ENCODE assay signal across 21 cellular contexts in the genomic region with DNA sequence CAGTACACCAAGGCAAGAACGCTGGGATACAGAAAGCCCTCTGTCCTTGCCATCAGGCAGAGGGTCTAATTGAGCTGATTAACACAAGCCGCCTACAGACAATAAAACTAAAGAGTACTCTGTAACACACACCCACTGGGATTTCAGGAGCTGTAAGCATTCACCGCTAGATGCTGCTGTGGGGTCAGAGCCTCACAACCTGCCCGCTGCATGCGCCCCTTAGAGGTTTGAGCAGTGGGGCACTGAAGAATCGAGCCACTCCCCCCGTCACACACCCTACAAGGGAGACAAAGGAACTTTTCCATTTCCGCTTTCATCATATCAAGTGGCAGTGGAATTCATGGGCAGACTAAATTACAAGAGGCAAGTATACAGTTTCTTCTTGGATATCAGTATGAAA.
A peak's percentile ranks its signal among the peaks of the same experiment; 100 is the strongest.
DNase-seq lines count a peak whose midpoint lies in the region; ATAC-seq and TF ChIP-seq lines count a peak whose summit lies in the region.
"Had no signal": no experiment of that assay in that cellular context is flagged by ENCODE, and none has a peak within 500 bp of the region (broad histone marks: within the 10 kb centered on the region; RNA-seq: fewer than 3 reads in every experiment).

No MANE protein-coding gene starts in this region.

- POLR2A ChIA-PET in WTC11 (lab: Charles Lee) = no interaction called here

- TF ChIP-seq POLR2A in body of pancreas (IDR thresholded peaks at IDR 0.05) = no peak
- no peak for TF ChIP-seq POLR2A in ovary (IDR thresholded peaks at IDR 0.05)
- no peak for TF ChIP-seq POLR2A in suprapubic skin (IDR thresholded peaks at IDR 0.05)
- no peak for TF ChIP-seq POLR2A in heart left ventricle (IDR thresholded peaks at IDR 0.05)

- H3K9me3 ChIP-seq in iPS DF 6.9 (ENCODE audit: control insufficient read depth, insufficient read depth, low read length) = no peaks in the 10 kb centered on the region
- H3K9me3 ChIP-seq in body of pancreas = no peaks in the 10 kb centered on the region
- no peaks in the 10 kb centered on the region for H3K9me3 ChIP-seq in ovary
- peaks cover 3% of the 10 kb centered on the region for H3K9me3 ChIP-seq in suprapubic skin
- H3K9me3 ChIP-seq in heart left ventricle = peaks cover 0 to 7% (median 0%) of the 10 kb centered on the region in 12 donors
- H3K9me3 ChIP-seq: SJCRH30, thoracic aorta had no signal

- no peak overlapping the region for H3K27ac Mint-ChIP-seq in WTC11
- H3K27ac Mint-ChIP-seq: natural killer cell treated with Interleukin-12 subunit alpha and Interleukin-12 subunit beta and Interleukin-15 and Interleukin-18, amount 100 ng/mL, for 72 hours; stimulated activated effector memory CD8-positive, alpha-beta T cell treated with anti-CD3 and anti-CD28 coated beads, Interleukin-12 subunit alpha, Interleukin-12 subunit beta, amount 100 ng/mL, for 72 hours had no signal

- H3K4me3 ChIP-seq in iPS DF 6.9 (ENCODE audit: low read length) = no peak overlapping the region
- H3K4me3 ChIP-seq in body of pancreas = no peak overlapping the region
- H3K4me3 ChIP-seq in ovary = no peak overlapping the region
- no peak overlapping the region for H3K4me3 ChIP-seq in suprapubic skin
- no peak overlapping the region for H3K4me3 ChIP-seq in heart left ventricle
- H3K4me3 ChIP-seq: cardiac muscle cell, SJCRH30, thoracic aorta had no signal

- H3K9me3 Mint-ChIP-seq in WTC11 = peaks cover 41% of the 10 kb centered on the region

- DNase-seq in Ammon's horn (ENCODE audit: low spot score) = peak; percentile 2
- peak; percentile 12 for DNase-seq in M059J (ENCODE audit: low read depth)
- DNase-seq in WTC11 (ENCODE audit: low spot score) = peak; percentile 68
- DNase-seq in iPS DF 6.9 (ENCODE audit: low read depth, low spot score) = peak; percentile 22
- no peak for DNase-seq in body of pancreas
- no peak for DNase-seq in ovary
- no peak for DNase-seq in suprapubic skin (ENCODE audit: low spot score in 2 of 2)
- no peak for DNase-seq in heart left ventricle
- DNase-seq: activated CD4-positive, alpha-beta T cell treated with anti-CD3 and anti-CD28 coated beads, Interleukin-2, amount 50 U/mL, for 48 hours; activated gamma-delta T cell; BE2C; foreskin fibroblast; Kasumi-1; left colon; midbrain; SJCRH30; T-helper 2 cell had no signal

- H3K36me3 ChIP-seq in iPS DF 6.9 (ENCODE audit: control insufficient read depth, insufficient read depth, low read length) (no peaks in the 10 kb centered on the region), body of pancreas (replicated peaks in 1 of 2; ENCODE audit: insufficient read depth in 1 of 2, low read depth in 2 of 2) (no peaks in the 10 kb centered on the region), ovary (no peaks in the 10 kb centered on the region), suprapubic skin (no peaks in the 10 kb centered on the region), heart left ventricle (no peaks in the 10 kb centered on the region)
- H3K36me3 ChIP-seq: BE2C, cardiac muscle cell, SJCRH30, thoracic aorta had no signal

- H3K27ac ChIP-seq in iPS DF 6.9 (ENCODE audit: low read length) = no peak overlapping the region
- H3K27ac ChIP-seq in body of pancreas = no peak overlapping the region
- H3K27ac ChIP-seq in ovary = no peak overlapping the region
- no peak overlapping the region for H3K27ac ChIP-seq in suprapubic skin
- no peak overlapping the region for H3K27ac ChIP-seq in heart left ventricle
- H3K27ac ChIP-seq: cardiac muscle cell, SJCRH30, thoracic aorta had no signal

- H3K27me3 ChIP-seq in iPS DF 6.9 (ENCODE audit: control insufficient read depth, insufficient read depth, low read length) (no peaks in the 10 kb centered on the region), body of pancreas (no peaks in the 10 kb centered on the region), ovary (no peaks in the 10 kb centered on the region), suprapubic skin (no peaks in the 10 kb centered on the region), heart left ventricle (no peaks in the 10 kb centered on the region)
- H3K27me3 ChIP-seq: BE2C, cardiac muscle cell, SJCRH30 had no signal

- CTCF ChIA-PET in WTC11 (lab: Charles Lee) = interaction anchor here (0.6 to 1.0 kb wide), 3 partner anchors 60 to 246 kb away, joined by 3 read pairs; no protein-coding TSS in a partner anchor

- no peaks in the 10 kb centered on the region for H3K4me1 ChIP-seq in iPS DF 6.9 (ENCODE audit: control insufficient read depth, insufficient read depth, low read length)
- no peaks in the 10 kb centered on the region for H3K4me1 ChIP-seq in body of pancreas
- no peaks in the 10 kb centered on the region for H3K4me1 ChIP-seq in ovary (ENCODE audit: insufficient read depth)
- no peaks in the 10 kb centered on the region for H3K4me1 ChIP-seq in suprapubic skin
- no peaks in the 10 kb centered on the region for H3K4me1 ChIP-seq in heart left ventricle
- H3K4me1 ChIP-seq: BE2C, SJCRH30 had no signal

- H3K27me3 Mint-ChIP-seq in WTC11 (ENCODE audit: low read depth) = no peaks in the 10 kb centered on the region
- H3K27me3 Mint-ChIP-seq: natural killer cell treated with Interleukin-12 subunit alpha and Interleukin-12 subunit beta and Interleukin-15 and Interleukin-18, amount 100 ng/mL, for 72 hours had no signal

- ATAC-seq in WTC11 (peak; percentile 100), body of pancreas (no peak), heart left ventricle (no peak)
- ATAC-seq: left colon; natural killer cell treated with Interleukin-12 subunit alpha and Interleukin-12 subunit beta and Interleukin-15 and Interleukin-18, amount 100 ng/mL, for 72 hours; stimulated activated effector memory CD8-positive, alpha-beta T cell treated with anti-CD3 and anti-CD28 coated beads, Interleukin-12 subunit alpha, Interleukin-12 subunit beta, amount 100 ng/mL, for 72 hours had no signal

- TF ChIP-seq EP300 in ovary (IDR thresholded peaks at IDR 0.05) (no peak), suprapubic skin (IDR thresholded peaks at IDR 0.05) (no peak)

- peaks cover 19% of the 10 kb centered on the region for H3K4me1 Mint-ChIP-seq in WTC11
- H3K4me1 Mint-ChIP-seq: stimulated activated effector memory CD8-positive, alpha-beta T cell treated with anti-CD3 and anti-CD28 coated beads, Interleukin-12 subunit alpha, Interleukin-12 subunit beta, amount 100 ng/mL, for 72 hours had no signal

- intact Hi-C loops in body of pancreas (cut with DNase I) (no loop called here), ovary (cut with DNase I) (no loop called here), heart left ventricle (cut with DNase I) (no loop called here)

- TF ChIP-seq CTCF in WTC11 (IDR thresholded peaks at IDR 0.05) = no peak
- no peak for TF ChIP-seq CTCF in body of pancreas (IDR thresholded peaks at IDR 0.05)
- TF ChIP-seq CTCF in ovary (IDR thresholded peaks at IDR 0.05) = no peak
- TF ChIP-seq CTCF in suprapubic skin (IDR thresholded peaks at IDR 0.05) = no peak
- no peak for TF ChIP-seq CTCF in heart left ventricle (IDR thresholded peaks at IDR 0.05)

- no CpG with 5 or more reads among the region's 8 CpGs for WGBS in iPS DF 6.9 (ENCODE audit: insufficient coverage, insufficient read length)
- WGBS in body of pancreas, 2 donors = 69 to 73% methylated on average over 8 of the region's 8 CpGs
- 81 to 87% (median 85%) methylated on average over 8 of the region's 8 CpGs for WGBS in ovary, 3 donors
- 85% methylated on average over 8 of the region's 8 CpGs for WGBS in suprapubic skin
- WGBS in heart left ventricle, 4 donors = 85 to 94% (median 91%) methylated on average over 8 of the region's 8 CpGs

- 0 out of 2 replicates have a peak overlapping the region, but pooled peaks have one; percentile 4 for H3K4me3 Mint-ChIP-seq in WTC11
- H3K4me3 Mint-ChIP-seq: natural killer cell treated with Interleukin-12 subunit alpha and Interleukin-12 subunit beta and Interleukin-15 and Interleukin-18, amount 100 ng/mL, for 72 hours; stimulated activated effector memory CD8-positive, alpha-beta T cell treated with anti-CD3 and anti-CD28 coated beads, Interleukin-12 subunit alpha, Interleukin-12 subunit beta, amount 100 ng/mL, for 72 hours had no signal

- H3K36me3 Mint-ChIP-seq in WTC11 = peaks cover 25% of the 10 kb centered on the region
- H3K36me3 Mint-ChIP-seq: stimulated activated effector memory CD8-positive, alpha-beta T cell treated with anti-CD3 and anti-CD28 coated beads, Interleukin-12 subunit alpha, Interleukin-12 subunit beta, amount 100 ng/mL, for 72 hours had no signal

TF ChIP-seq in WTC11, 78 proteins besides CTCF, POLR2A, EP300 and RAD21:
- no peak for TF ChIP-seq ATF2 (CRISPR knock-in tag; IDR thresholded peaks at IDR 0.05; ENCODE audit: borderline replicate concordance, low read depth)
- no peak for TF ChIP-seq CREM (CRISPR knock-in tag; IDR thresholded peaks at IDR 0.05)
- 0 out of 2 replicates have a peak, but pooled peaks have one; percentile 38 for TF ChIP-seq HMGXB4 (CRISPR knock-in tag; IDR thresholded peaks at IDR 0.05)
TF ChIP-seq in WTC11: peak in this region for 1.

Comparison
In these comparisons a context has a peak if more than half of its experiments do, and no peak if none do; other contexts are left out.
1. DNase-seq: peak in Ammon's horn (single experiment), M059J (single experiment), WTC11 (single experiment) and iPS DF 6.9 (single experiment); none in body of pancreas (0 of 4), ovary (0 of 5), suprapubic skin (0 of 2) and heart left ventricle (0 of 5).